Comparison of ENCODE assay signal across 23 cellular contexts in the genomic region with DNA sequence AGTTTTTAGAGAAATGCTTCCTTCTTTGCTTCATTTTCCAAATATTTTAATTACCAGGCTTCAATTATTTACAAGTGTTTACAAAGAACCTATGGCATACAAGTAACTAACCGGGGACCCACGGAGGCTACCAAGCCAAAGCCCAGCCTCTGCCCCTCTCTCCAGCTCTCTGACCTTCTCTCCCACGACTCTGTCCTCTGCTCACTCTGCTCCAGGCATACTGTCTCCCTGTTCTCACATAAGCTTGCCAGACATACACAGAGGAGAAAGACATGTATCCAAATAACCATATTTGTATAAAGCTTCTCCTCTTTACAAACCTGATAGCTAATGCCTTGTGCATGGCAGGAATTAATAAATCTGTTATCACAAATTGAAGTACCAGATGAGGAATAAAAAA.
DNase-seq lines count a peak whose midpoint lies in the region; ATAC-seq and TF ChIP-seq lines count a peak whose summit lies in the region.
"Had no signal": no experiment of that assay in that cellular context is flagged by ENCODE, and none has a peak within 500 bp of the region (broad histone marks: within the 10 kb centered on the region; RNA-seq: fewer than 3 reads in every experiment).

No MANE protein-coding gene starts in this region.

- H3K9me3 Mint-ChIP-seq in stimulated activated memory B cell treated with anti-CD40 and anti-IgM and Interleukin-4, amounts not matched to agents 10 μg/mL and 1 μg/mL and 100 μg/mL, for 72 hours, result no peaks in the 10 kb centered on the region
- no peaks in the 10 kb centered on the region for H3K9me3 Mint-ChIP-seq in endodermal cell
- H3K9me3 Mint-ChIP-seq: CD14-positive monocyte; CD4-positive, alpha-beta T cell; HFFc6 had no signal

- H3K4me3 ChIP-seq in left ventricle myocardium inferior, result no peak overlapping the region
- no peak overlapping the region for H3K4me3 ChIP-seq in heart right ventricle
- no peak overlapping the region for H3K4me3 ChIP-seq in endodermal cell (ENCODE audit: low read length)
- H3K4me3 ChIP-seq: A549; BLaER1 treated with 17β-estradiol and CSF1 and Interleukin-3, amounts not matched to agents 10 nM and 100 nM; HAP-1 had no signal

- no peak overlapping the region for H3K9ac ChIP-seq in endodermal cell (ENCODE audit: extremely low read depth, low read length, poor library complexity, severe bottlenecking)
- H3K9ac ChIP-seq: BLaER1 treated with 17β-estradiol and CSF1 and Interleukin-3, amounts not matched to agents 10 nM and 100 nM had no signal

- 62 to 75% methylated on average over 3 of the region's 3 CpGs for WGBS in heart right ventricle, 2 donors
- WGBS in endodermal cell (ENCODE audit: insufficient coverage in 1 of 2, insufficient read length in 1 of 2), 2 experiments, result 96 to 100% methylated on average over 1 to 3 of the region's 3 CpGs

- H3K4me3 Mint-ChIP-seq in stimulated activated memory B cell treated with anti-CD40 and anti-IgM and Interleukin-4, amounts not matched to agents 10 μg/mL and 1 μg/mL and 100 μg/mL, for 72 hours, result no peak overlapping the region
- no peak overlapping the region for H3K4me3 Mint-ChIP-seq in endodermal cell
- H3K4me3 Mint-ChIP-seq: CD14-positive monocyte; CD4-positive, alpha-beta T cell; CD8-positive, alpha-beta memory T cell; HFFc6 had no signal

- TF ChIP-seq CTCF in left ventricle myocardium inferior (IDR thresholded peaks at IDR 0.05; ENCODE audit: borderline replicate concordance) (no peak), heart right ventricle (IDR thresholded peaks at IDR 0.05) (no peak), omental fat pad (IDR thresholded peaks at IDR 0.05) (no peak), endodermal cell (conservative IDR thresholded peaks at IDR 0.05) (no peak)

- peaks cover 11% of the 10 kb centered on the region for H3K4me1 ChIP-seq in left ventricle myocardium inferior
- peaks cover 0 to 21% (median 0%) of the 10 kb centered on the region in 9 donors for H3K4me1 ChIP-seq in heart right ventricle
- no peaks in the 10 kb centered on the region for H3K4me1 ChIP-seq in endodermal cell (ENCODE audit: control insufficient read depth, insufficient read depth, low read length)
- H3K4me1 ChIP-seq: A549; BE2C; BLaER1 treated with 17β-estradiol and CSF1 and Interleukin-3, amounts not matched to agents 10 nM and 100 nM; HAP-1 had no signal

- H3K36me3 Mint-ChIP-seq in stimulated activated memory B cell treated with anti-CD40 and anti-IgM and Interleukin-4, amounts not matched to agents 10 μg/mL and 1 μg/mL and 100 μg/mL, for 72 hours, result no peaks in the 10 kb centered on the region
- no peaks in the 10 kb centered on the region for H3K36me3 Mint-ChIP-seq in endodermal cell (ENCODE audit: low read depth)
- H3K36me3 Mint-ChIP-seq: CD14-positive monocyte; CD8-positive, alpha-beta memory T cell had no signal

- no peak for DNase-seq in Right ventricle myocardium superior
- no peak for DNase-seq in left ventricle myocardium inferior
- peak; percentile 24 for DNase-seq in cerebellar cortex (ENCODE audit: low spot score)
- DNase-seq in heart right ventricle, result no peak
- DNase-seq in omental fat pad (ENCODE audit: low spot score), result no peak
- DNase-seq in endodermal cell, result no peak
- DNase-seq: 8988T; ACHN; AML-193; BE2C; CD4-positive, alpha-beta T cell; CD8-positive, alpha-beta memory T cell; DMS 273 treated with DMSO at 0.1 percent for 48 hours; DMS79; EL; GDM1; GOT3; HFFc6 had no signal

- H3K9me3 ChIP-seq in left ventricle myocardium inferior (replicated peaks), result no peaks in the 10 kb centered on the region
- no peaks in the 10 kb centered on the region for H3K9me3 ChIP-seq in heart right ventricle
- H3K9me3 ChIP-seq in endodermal cell (ENCODE audit: control insufficient read depth, low read length), result no peaks in the 10 kb centered on the region
- H3K9me3 ChIP-seq: A549; BE2C; BLaER1 treated with 17β-estradiol and CSF1 and Interleukin-3, amounts not matched to agents 10 nM and 100 nM; HAP-1 had no signal

- no peaks in the 10 kb centered on the region for H3K4me1 Mint-ChIP-seq in stimulated activated memory B cell treated with anti-CD40 and anti-IgM and Interleukin-4, amounts not matched to agents 10 μg/mL and 1 μg/mL and 100 μg/mL, for 72 hours
- H3K4me1 Mint-ChIP-seq in endodermal cell, result peaks cover 3% of the 10 kb centered on the region
- H3K4me1 Mint-ChIP-seq: CD8-positive, alpha-beta memory T cell had no signal

- peaks cover 8% of the 10 kb centered on the region for H3K27me3 Mint-ChIP-seq in stimulated activated memory B cell treated with anti-CD40 and anti-IgM and Interleukin-4, amounts not matched to agents 10 μg/mL and 1 μg/mL and 100 μg/mL, for 72 hours
- H3K27me3 Mint-ChIP-seq in endodermal cell (ENCODE audit: insufficient read depth), result no peaks in the 10 kb centered on the region
- H3K27me3 Mint-ChIP-seq: CD4-positive, alpha-beta T cell had no signal

- ATAC-seq in Right ventricle myocardium superior (ENCODE audit: poor library complexity), result peak; percentile 80
- peak in 5 of 8 donors; percentile 44 to 86 (median 80) for ATAC-seq in heart right ventricle
- peak; percentile 31 for ATAC-seq in stimulated activated memory B cell treated with anti-CD40 and anti-IgM and Interleukin-4, amounts not matched to agents 10 μg/mL and 1 μg/mL and 100 μg/mL, for 72 hours
- no peak for ATAC-seq in omental fat pad (ENCODE audit: low FRiP score)
- ATAC-seq: A549 had no signal

- intact Hi-C loops in Right ventricle myocardium superior (cut with DNase I), result no loop called here
- intact Hi-C loops in left ventricle myocardium inferior (cut with micrococcal nuclease), result no loop called here
- intact Hi-C loops in heart right ventricle (cut with DNase I), result no loop called here

- no peak overlapping the region for H3K27ac ChIP-seq in left ventricle myocardium inferior (replicated peaks)
- H3K27ac ChIP-seq in heart right ventricle, result no peak overlapping the region
- H3K27ac ChIP-seq in endodermal cell (ENCODE audit: low read depth, low read length), result no peak overlapping the region
- H3K27ac ChIP-seq: A549; BLaER1 treated with 17β-estradiol and CSF1 and Interleukin-3, amounts not matched to agents 10 nM and 100 nM had no signal

- H3K27me3 ChIP-seq in left ventricle myocardium inferior (ENCODE audit: low read depth) (no peaks in the 10 kb centered on the region), heart right ventricle (no peaks in the 10 kb centered on the region), endodermal cell (ENCODE audit: control insufficient read depth, insufficient read depth, low read length, poor library complexity, severe bottlenecking) (no peaks in the 10 kb centered on the region)
- H3K27me3 ChIP-seq: BE2C; BLaER1 treated with 17β-estradiol and CSF1 and Interleukin-3, amounts not matched to agents 10 nM and 100 nM had no signal

- no peak overlapping the region for H3K27ac Mint-ChIP-seq in stimulated activated memory B cell treated with anti-CD40 and anti-IgM and Interleukin-4, amounts not matched to agents 10 μg/mL and 1 μg/mL and 100 μg/mL, for 72 hours
- no peak overlapping the region for H3K27ac Mint-ChIP-seq in endodermal cell
- H3K27ac Mint-ChIP-seq: CD14-positive monocyte; CD4-positive, alpha-beta T cell; CD8-positive, alpha-beta memory T cell; HFFc6 had no signal

- no peaks in the 10 kb centered on the region for H3K36me3 ChIP-seq in left ventricle myocardium inferior
- no peaks in the 10 kb centered on the region for H3K36me3 ChIP-seq in heart right ventricle
- H3K36me3 ChIP-seq in endodermal cell (ENCODE audit: control insufficient read depth, insufficient read depth, low read length), result no peaks in the 10 kb centered on the region
- H3K36me3 ChIP-seq: BE2C; BLaER1 treated with 17β-estradiol and CSF1 and Interleukin-3, amounts not matched to agents 10 nM and 100 nM; HAP-1 had no signal
